ENCODE assay signal across 16 cellular contexts in genomic region chr1:20033396-20033795, GRCh38. TPM values are rescaled to one million over a fixed set of nuclear protein-coding genes. Genes with fewer than 3 reads are reported as not detected.
A peak's percentile ranks its signal among the peaks of the same experiment; 100 is the strongest.
DNase-seq lines count a peak whose midpoint lies in the region; ATAC-seq and TF ChIP-seq lines count a peak whose summit lies in the region.
"Had no signal": no experiment of that assay in that cellular context is flagged by ENCODE, and none has a peak within 500 bp of the region (broad histone marks: within the 10 kb centered on the region; RNA-seq: fewer than 3 reads in every experiment).

No MANE protein-coding gene starts in this region.

- intact Hi-C loops in left ventricle myocardium inferior (cut with micrococcal nuclease) (no loop called here), cardiac septum (cut with DNase I) (no loop called here), prostate gland (cut with DNase I) (no loop called here)

- DNase-seq in left ventricle myocardium inferior (no peak), cardiac septum (ENCODE audit: low spot score) (no peak), prostate gland (ENCODE audit: low spot score) (no peak), GM13977 (ENCODE audit: low spot score) (no peak)
- DNase-seq: Calu3; CD8-positive, alpha-beta T cell; DMS79 treated with DMSO at 0.1 percent for 48 hours; GF-D8; H9 had no signal

- TF ChIP-seq CTCF in left ventricle myocardium inferior (IDR thresholded peaks at IDR 0.05; ENCODE audit: borderline replicate concordance) (no peak), C4-2B (conservative IDR thresholded peaks at IDR 0.05) (no peak), VCaP (conservative IDR thresholded peaks at IDR 0.05) (no peak), prostate gland (IDR thresholded peaks at IDR 0.05) (no peak), GM13977 (IDR thresholded peaks at IDR 0.05; ENCODE audit: extremely low read depth, insufficient read depth, missing control alignments) (no peak)

- peak overlapping the region; percentile 93 for H3K27ac ChIP-seq in left ventricle myocardium inferior (replicated peaks)
- peak overlapping the region; percentile 90 for H3K27ac ChIP-seq in C4-2B
- H3K27ac ChIP-seq in VCaP: peak overlapping the region; percentile 96
- H3K27ac ChIP-seq in prostate gland: peak overlapping the region; percentile 60 to 91
- H3K27ac ChIP-seq: BLaER1, HL-60 had no signal

- ATAC-seq in HG03354 (IDR thresholded peaks at IDR 0.05; ENCODE audit: poor library complexity, severe bottlenecking, unreplicated experiment): no peak
- ATAC-seq: CD8-positive, alpha-beta T cell had no signal

- H3K4me3 ChIP-seq in left ventricle myocardium inferior: peak overlapping the region; percentile 69
- H3K4me3 ChIP-seq in prostate gland: no peak overlapping the region
- H3K4me3 ChIP-seq: BLaER1 had no signal

- no peak for TF ChIP-seq POLR2A in prostate gland (IDR thresholded peaks at IDR 0.05)

- H3K9me3 ChIP-seq in left ventricle myocardium inferior (replicated peaks) (peaks cover 28% of the 10 kb centered on the region), prostate gland (no peaks in the 10 kb centered on the region)

- in situ Hi-C loops in GM13977 (cut with MboI; ENCODE audit: low pct_unique_long_range_greater_than_20kb, low sequenced_read_pairs, unreplicated experiment): no loop called here

- H3K36me3 ChIP-seq in left ventricle myocardium inferior (peaks cover 14% of the 10 kb centered on the region), prostate gland (no peaks in the 10 kb centered on the region)
- H3K36me3 ChIP-seq: BLaER1 had no signal

- H3K27me3 ChIP-seq in left ventricle myocardium inferior (ENCODE audit: low read depth) (peaks cover 11% of the 10 kb centered on the region), prostate gland (replicated peaks; ENCODE audit: insufficient read depth) (no peaks in the 10 kb centered on the region)
- H3K27me3 ChIP-seq: BLaER1 had no signal

- peaks cover 16% of the 10 kb centered on the region for H3K4me1 ChIP-seq in left ventricle myocardium inferior
- H3K4me1 ChIP-seq in prostate gland (replicated peaks): peaks cover 15% of the 10 kb centered on the region

RNA-seq across cellular contexts. Expression of gene PLA2G5, which starts 36.6 kb away (rescaled TPM):
- total RNA-seq in left ventricle myocardium inferior: 51.4 TPM
- total RNA-seq in cardiac septum: 36.4 TPM
- 10 to 100 TPM in 1 of 2 donors, 1 to 10 TPM in 1; 8.7 to 23.2 TPM for total RNA-seq in prostate gland
- total RNA-seq: Calu3; CD8-positive, alpha-beta T cell; H1; H9; HT1080 had no signal

RNA-seq across cellular contexts. Expression of gene PLA2G2A, which starts 54.0 kb away (rescaled TPM):
- total RNA-seq in left ventricle myocardium inferior: 69.0 TPM
- 59.6 TPM for total RNA-seq in cardiac septum
- 100 to 1,000 TPM; 106 to 146 TPM for total RNA-seq in prostate gland
- total RNA-seq: Calu3; CD8-positive, alpha-beta T cell; HT1080 had no signal
